ENCODE assay signal across 11 cellular contexts in genomic region chr14:31204593-31205534, GRCh38. TPM values are rescaled to one million over a fixed set of nuclear protein-coding genes. Genes with fewer than 3 reads are reported as not detected.
A peak's percentile ranks its signal among the peaks of the same experiment; 100 is the strongest.
DNase-seq lines count a peak whose midpoint lies in the region; ATAC-seq, FAIRE-seq and TF ChIP-seq lines count a peak whose summit lies in the region.
"Had no signal": no experiment of that assay in that cellular context is flagged by ENCODE, and none has a peak within 500 bp of the region (broad histone marks: within the 10 kb centered on the region; RNA-seq: fewer than 3 reads in every experiment).

No MANE protein-coding gene starts in this region.

- POLR2A ChIA-PET in AG04449 (lab: Yijun Ruan, JAX) = no interaction called here
- POLR2A ChIA-PET in IMR-90 (lab: Charles Lee; ENCODE audit: unreplicated experiment) = no interaction called here

- H2BK20ac ChIP-seq in IMR-90 (ENCODE audit: low read depth, low read length) = no peak overlapping the region

- H3K27ac ChIP-seq in IMR-90 (ENCODE audit: insufficient read depth, low read length) = no peak overlapping the region
- peak overlapping the region; percentile 90 for H3K27ac ChIP-seq in muscle layer of duodenum (ENCODE audit: low read length)

- H3K4me1 ChIP-seq in IMR-90 (ENCODE audit: control insufficient read depth, insufficient read depth, low read length) (peaks cover 2% of the 10 kb centered on the region; the same call in 1 of the 2 replicates), muscle layer of duodenum (ENCODE audit: control insufficient read depth in 1 of 2, insufficient read depth in 2 of 2, low read length in 2 of 2) (peaks cover 0 to 10% of the 10 kb centered on the region in 2 donors)

- no peak overlapping the region for H2AK5ac ChIP-seq in IMR-90 (ENCODE audit: low read depth, low read length)

- H3K14ac ChIP-seq in IMR-90 (replicated peaks; ENCODE audit: low read depth, low read length) = no peak overlapping the region

- no peak overlapping the region for H2AFZ ChIP-seq in IMR-90 (replicated peaks; ENCODE audit: low read length, poor library complexity)

- H2BK5ac ChIP-seq in IMR-90 (ENCODE audit: low read depth, low read length, poor library complexity, severe bottlenecking) = peak overlapping the region; percentile 21

- H3K9me1 ChIP-seq in IMR-90 (ENCODE audit: insufficient read depth, low read length) = peaks cover 9% of the 10 kb centered on the region; the same call in 1 of the 2 replicates

- intact Hi-C loops in IMR-90 (cut with micrococcal nuclease) (loop anchor here (5.0 to 10.0 kb wide), 4 partner anchors 57 to 220 kb away; no protein-coding TSS in a partner anchor), posterior cingulate gyrus (cut with DNase I) (loop anchor here (5.0 kb wide), 2 partner anchors 152 to 178 kb away; partner anchors contain the start of genes AP4S1 and STRN3)

- no peak overlapping the region for H4K8ac ChIP-seq in IMR-90 (ENCODE audit: low read depth in 2 of 2, low read length in 2 of 2)

- H3K79me1 ChIP-seq in IMR-90 (ENCODE audit: low read depth in 1 of 2, low read length in 2 of 2) = peaks cover 9 to 43% of the 10 kb centered on the region in 2 experiments; a peak in 3 of 4 replicates

- WGBS in IMR-90 (ENCODE audit: extremely low coverage in 2 of 2, insufficient read length in 1 of 2), 2 experiments = no CpG with 5 or more reads among the region's 3 CpGs

- H4K91ac ChIP-seq in IMR-90 (ENCODE audit: insufficient read depth, low read depth, low read length) = no peak overlapping the region

- BruUV-seq in IMR-90 (replicated peaks; lab: Mats Ljungman, UMichigan) = no TSS peak

- CTCF ChIA-PET in AG04449 (lab: Yijun Ruan, JAX) (interaction anchor here (4.7 kb wide), 1 partner anchor 9 kb away, joined by 43 read pairs; no protein-coding TSS in a partner anchor), IMR-90 (lab: Yijun Ruan, JAX) (interaction anchor here (1.7 kb wide), 1 partner anchor 86 kb away, joined by 5 read pairs; no protein-coding TSS in a partner anchor)

- no peak overlapping the region for H3K4ac ChIP-seq in IMR-90 (ENCODE audit: low read depth, low read length)

- peaks cover 20% of the 10 kb centered on the region for H4K20me1 ChIP-seq in IMR-90 (ENCODE audit: insufficient read depth, low read length)

- TF ChIP-seq POLR2A in IMR-90 (IDR thresholded peaks at IDR 0.05; ENCODE audit: low read depth, low read length) = no peak

- peak overlapping the region; percentile 96 for H3K4me2 ChIP-seq in IMR-90 (ENCODE audit: low read depth, low read length)

- H3K9me3 ChIP-seq in IMR-90 (ENCODE audit: control insufficient read depth, insufficient read depth, low read length) (no peaks in the 10 kb centered on the region), muscle layer of duodenum (ENCODE audit: control insufficient read depth in 1 of 2, low read length in 2 of 2) (no peaks in the 10 kb centered on the region)

- H4K5ac ChIP-seq in IMR-90 (ENCODE audit: low read depth, low read length) = no peak overlapping the region

- dilution Hi-C loops in IMR-90 (cut with HindIII; ENCODE audit: low sequenced_read_pairs, unreplicated experiment) = no loop called here

- H3K56ac ChIP-seq in IMR-90 (ENCODE audit: extremely low read depth, insufficient read depth, low read length) = no peak overlapping the region

- TF ChIP-seq RAD21 in IMR-90 (IDR thresholded peaks at IDR 0.05; ENCODE audit: low read length) = no peak

- no peaks in the 10 kb centered on the region for H3K27me3 ChIP-seq in IMR-90 (ENCODE audit: control insufficient read depth, insufficient read depth, low read length)
- H3K27me3 ChIP-seq in bronchial epithelial cell (ENCODE audit: control insufficient read depth, insufficient read depth, low read length) = no peaks in the 10 kb centered on the region
- no peaks in the 10 kb centered on the region for H3K27me3 ChIP-seq in muscle layer of duodenum (ENCODE audit: low read depth, low read length)

- H3K18ac ChIP-seq in IMR-90 (ENCODE audit: low read depth, low read length) = no peak overlapping the region

- DNase-seq in AG04449 (ENCODE audit: low read depth, low spot score) (no peak), IMR-90 (no peak), bronchial epithelial cell (ENCODE audit: low read depth) (no peak), D341Med (ENCODE audit: low spot score) (no peak), posterior cingulate gyrus (no peak), amniotic stem cell (lab: John Stamatoyannopoulos, UW) (no peak)
- DNase-seq: GDM1; stimulated activated CD8-positive, alpha-beta memory T cell treated with anti-CD3 and anti-CD28 coated beads, Interleukin-4, amount 100 ng/mL, for 48 hours had no signal

- H2BK15ac ChIP-seq in IMR-90 (ENCODE audit: low read depth, low read length) = no peak overlapping the region

- ATAC-seq in IMR-90 (ENCODE audit: low read depth) (no peak), HG02973 (IDR thresholded peaks at IDR 0.05; ENCODE audit: unreplicated experiment) (no peak)

- no peak overlapping the region for H3K23ac ChIP-seq in IMR-90 (ENCODE audit: low read depth, low read length)

- H3K36me3 ChIP-seq in IMR-90 (ENCODE audit: control insufficient read depth, insufficient read depth, low read length) (peaks cover 4% of the 10 kb centered on the region; the same call in 1 of the 2 replicates), bronchial epithelial cell (ENCODE audit: control insufficient read depth, insufficient read depth, low read length) (peaks cover 9% of the 10 kb centered on the region), muscle layer of duodenum (ENCODE audit: control insufficient read depth in 1 of 2, insufficient read depth in 2 of 2, low read length in 2 of 2) (peaks cover 0 to 16% of the 10 kb centered on the region in 2 donors)

- H3K4me3 ChIP-seq in AG04449 (ENCODE audit: low read depth, low read length) = peak overlapping the region; percentile 71
- H3K4me3 ChIP-seq in IMR-90 (ENCODE audit: insufficient read depth, low read depth, low read length) = no peak overlapping the region
- peak overlapping the region; percentile 12 for H3K4me3 ChIP-seq in bronchial epithelial cell (ENCODE audit: low read depth, low read length)
- H3K4me3 ChIP-seq in muscle layer of duodenum (ENCODE audit: low read depth in 1 of 2, low read length in 2 of 2) = peak overlapping the region; percentile 79 to 91

- no peak for TF ChIP-seq CTCF in AG04449 (IDR thresholded peaks at IDR 0.05; ENCODE audit: insufficient read depth, low read length, missing control alignments)
- no peak for TF ChIP-seq CTCF in IMR-90 (conservative IDR thresholded peaks at IDR 0.05; ENCODE audit: low read depth, low read length)
- no peak for TF ChIP-seq CTCF in bronchial epithelial cell (IDR thresholded peaks at IDR 0.05; ENCODE audit: insufficient read depth, low read length, severe bottlenecking)

- no peak for FAIRE-seq in bronchial epithelial cell (lab: Jason Lieb, UNC)
- FAIRE-seq: islet of Langerhans had no signal

- no peak overlapping the region for H2BK120ac ChIP-seq in IMR-90 (ENCODE audit: low read depth, low read length)

- no peak overlapping the region for H2AK9ac ChIP-seq in IMR-90 (replicated peaks; ENCODE audit: low read depth, low read length, poor library complexity)

- no peak overlapping the region for H3K9ac ChIP-seq in IMR-90 (ENCODE audit: low read depth, low read length)

- in situ Hi-C loops in IMR-90 (cut with MboI; ENCODE audit: low sequenced_read_pairs) = no loop called here

TF ChIP-seq in IMR-90, 13 proteins besides CTCF, POLR2A, EP300 and RAD21:
- TF ChIP-seq MAFK (IDR thresholded peaks at IDR 0.05; ENCODE audit: low read depth, low read length) (no peak), FOS (IDR thresholded peaks at IDR 0.05; ENCODE audit: low read depth, low read length) (no peak), NFE2L2 (IDR thresholded peaks at IDR 0.05; ENCODE audit: low read depth, low read length) (no peak), RCOR1 (IDR thresholded peaks at IDR 0.05; ENCODE audit: insufficient replicate concordance, low read length) (no peak), CHD1 (IDR thresholded peaks at IDR 0.05; ENCODE audit: low read depth, low read length) (no peak), ELK1 (IDR thresholded peaks at IDR 0.05; ENCODE audit: borderline replicate concordance, low read depth, low read length) (no peak), BHLHE40 (IDR thresholded peaks at IDR 0.05; ENCODE audit: low read depth, low read length) (no peak), MAZ (IDR thresholded peaks at IDR 0.05; ENCODE audit: borderline replicate concordance, low read depth, low read length) (no peak), MXI1 (IDR thresholded peaks at IDR 0.05; ENCODE audit: borderline replicate concordance, low read depth, low read length) (no peak), RFX5 (IDR thresholded peaks at IDR 0.05; ENCODE audit: low read depth, low read length) (no peak), SMC3 (IDR thresholded peaks at IDR 0.05; ENCODE audit: low read depth, low read length) (no peak), CEBPB (IDR thresholded peaks at IDR 0.05; ENCODE audit: low read depth, low read length) (no peak), USF2 (IDR thresholded peaks at IDR 0.05; ENCODE audit: low read depth, low read length) (no peak)

RNA-seq across cellular contexts. Expression of gene HECTD1, which starts 2.7 kb away (rescaled TPM):
- total RNA-seq in IMR-90 (2012; rRNA removed) (222 and 228 TPM in 2 replicates), bronchial epithelial cell (291 and 353 TPM in 2 replicates)
- 48.5 and 48.8 TPM in 2 replicates for polyA plus RNA-seq in IMR-90 (2012; rRNA removed)
- polyA plus RNA-seq in IMR-90 (2012; cell fraction: cytosol; rRNA removed) = 7.8 and 13.6 TPM in 2 replicates
- polyA plus RNA-seq in IMR-90 (2012; cell fraction: nucleus; rRNA removed; ENCODE audit: low replicate concordance) = 22.3 and 106 TPM in 2 replicates
